In the genomic region with DNA sequence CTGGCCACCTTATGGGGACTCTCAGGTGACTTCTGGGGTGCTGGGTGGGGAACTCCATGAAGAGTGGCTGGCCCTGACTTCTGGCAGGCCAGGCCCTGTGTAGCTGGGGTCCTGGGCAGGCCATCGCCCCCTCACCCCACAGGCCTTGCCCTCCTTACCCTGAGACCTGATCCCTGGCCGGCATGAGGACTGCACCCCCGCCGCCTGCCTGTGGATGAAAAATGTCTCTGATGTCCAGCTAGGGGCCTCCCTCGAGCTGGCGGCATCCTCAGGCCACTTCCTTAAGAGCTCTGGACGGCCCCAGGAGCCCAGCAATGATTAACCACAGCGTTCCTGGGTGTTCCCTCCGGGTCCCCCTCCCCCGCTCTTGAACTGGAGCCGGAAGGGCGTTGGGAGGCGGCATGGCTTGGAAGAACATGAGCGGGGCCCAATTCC, we compare ENCODE assay signal across 23 cellular contexts. TPM values are rescaled to one million over a fixed set of nuclear protein-coding genes. Genes with fewer than 3 reads are reported as not detected.
A peak's percentile ranks its signal among the peaks of the same experiment; 100 is the strongest.
DNase-seq lines count a peak whose midpoint lies in the region; ATAC-seq, FAIRE-seq and TF ChIP-seq lines count a peak whose summit lies in the region.
"Had no signal": no experiment of that assay in that cellular context is flagged by ENCODE, and none has a peak within 500 bp of the region (broad histone marks: within the 10 kb centered on the region; RNA-seq: fewer than 3 reads in every experiment).

No MANE protein-coding gene starts in this region.

- H3K9me3 ChIP-seq in right lobe of liver (no peaks in the 10 kb centered on the region), small intestine (ENCODE audit: control insufficient read depth, low read depth) (no peaks in the 10 kb centered on the region)
- H3K9me3 ChIP-seq: BLaER1, heart left ventricle, ovary had no signal

- FAIRE-seq in small intestine (lab: Jason Lieb, UNC), result no peak
- FAIRE-seq: H54, islet of Langerhans had no signal

- H3K27me3 ChIP-seq in brain microvascular endothelial cell (replicated peaks) (no peaks in the 10 kb centered on the region), right lobe of liver (no peaks in the 10 kb centered on the region), small intestine (ENCODE audit: control insufficient read depth in 2 of 2, insufficient read depth in 2 of 2, low read length in 2 of 2) (no peaks in the 10 kb centered on the region)
- H3K27me3 ChIP-seq: cardiac muscle cell, ovary had no signal

- H3K36me3 ChIP-seq in brain microvascular endothelial cell (replicated peaks) (no peaks in the 10 kb centered on the region), right lobe of liver (no peaks in the 10 kb centered on the region), small intestine (ENCODE audit: control insufficient read depth in 2 of 2, insufficient read depth in 2 of 2, low read length in 2 of 2) (no peaks in the 10 kb centered on the region)
- H3K36me3 ChIP-seq: BLaER1, cardiac muscle cell, heart left ventricle, ovary had no signal

- H3K27ac ChIP-seq in brain microvascular endothelial cell (no peak overlapping the region), right lobe of liver (no peak overlapping the region), small intestine (ENCODE audit: low read depth in 1 of 2, low read length in 1 of 2) (peak overlapping the region in 1 of 2 donors; percentile 18)
- H3K27ac ChIP-seq: BLaER1, cardiac muscle cell, heart left ventricle, ovary had no signal

- WGBS in right lobe of liver (ENCODE audit: insufficient coverage, low coverage, low lambda C conversion rate, missing lambda C conversion rate), result 20% methylated on average over 4 of the region's 14 CpGs
- 17 to 37% (median 33%) methylated on average over 14 of the region's 14 CpGs for WGBS in small intestine, 3 donors

- intact Hi-C loops in right lobe of liver (cut with DNase I), result no loop called here

- peaks cover 0 to 4% (median 0%) of the 10 kb centered on the region in 4 donors for H3K4me1 ChIP-seq in right lobe of liver
- peaks cover 0 to 3% of the 10 kb centered on the region in 2 donors for H3K4me1 ChIP-seq in small intestine (ENCODE audit: control insufficient read depth in 2 of 2, insufficient read depth in 1 of 2, low read depth in 1 of 2, low read length in 1 of 2)
- H3K4me1 ChIP-seq: heart left ventricle had no signal

- peak; percentile 47 to 77 (median 64) for ATAC-seq in right lobe of liver
- ATAC-seq in GM19455 (IDR thresholded peaks at IDR 0.05; ENCODE audit: unreplicated experiment), result no peak
- ATAC-seq: activated T-cell treated with anti-CD3 and anti-CD28 coated beads, Interleukin-2, amount 50 U/mL, for 4 hours; heart left ventricle; Right ventricle myocardium inferior had no signal

- DNase-seq in HT1080 (ENCODE audit: low read depth) (peak; percentile 27), brain microvascular endothelial cell (no peak), right lobe of liver (peak in 1 of 3 donors; percentile 67), small intestine (peak; percentile 97), GM10266 (ENCODE audit: extremely low spot score) (no peak), DMS 273 (lab: John Stamatoyannopoulos, UW; ENCODE audit: unreplicated experiment) (no peak), activated T-cell treated with anti-CD3 and anti-CD28 coated beads for 4 hours (no peak)
- DNase-seq: activated CD4-positive, alpha-beta T cell treated with anti-CD3 and anti-CD28 coated beads, Interleukin-2, amount 50 U/mL, for 48 hours; activated T-cell treated with anti-CD3 and anti-CD28 coated beads, Interleukin-2, amount 50 U/mL, for 4 hours; DMS153; effector CD4-positive, alpha-beta T cell; NCI-H1436; NCI-H2227 treated with DMSO at 0.1 percent for 48 hours had no signal

- peak; percentile 15 for TF ChIP-seq CTCF in brain microvascular endothelial cell (IDR thresholded peaks at IDR 0.05; ENCODE audit: low read depth, low read length, missing control alignments)
- TF ChIP-seq CTCF in right lobe of liver (IDR thresholded peaks at IDR 0.05), result no peak
- no peak for TF ChIP-seq CTCF in GM10266 (IDR thresholded peaks at IDR 0.05; ENCODE audit: control insufficient read depth, insufficient read depth, low read depth, missing control alignments)

- no peak for TF ChIP-seq POLR2A in right lobe of liver (IDR thresholded peaks at IDR 0.05)

- H3K4me3 ChIP-seq in brain microvascular endothelial cell (ENCODE audit: low read depth, low read length), result no peak overlapping the region
- H3K4me3 ChIP-seq in right lobe of liver, result no peak overlapping the region
- H3K4me3 ChIP-seq in small intestine (ENCODE audit: low read depth in 1 of 2, low read length in 2 of 2), result no peak overlapping the region
- H3K4me3 ChIP-seq: BLaER1, cardiac muscle cell, heart left ventricle, ovary had no signal

- in situ Hi-C loops in brain microvascular endothelial cell (cut with HindIII; ENCODE audit: low pct_ligation_motif_present, low sequenced_read_pairs), result no loop called here

RNA-seq across cellular contexts. Expression of gene SHH, which starts 31.8 kb away (rescaled TPM):
- total RNA-seq in HT1080 (2014; rRNA removed; shearing (Covaris generic)), result not detected in 2 replicates
- not detected in 2 replicates for polyA plus RNA-seq in HT1080 (2015; cell fraction: cytosol; rRNA removed)
- not detected in 2 replicates for polyA plus RNA-seq in HT1080 (2015; cell fraction: nucleus; rRNA removed)
- 10 to 100 TPM in 4 of 6 experiments, 1 to 10 TPM in 2; 6.8 to 18.6 (median 12.4) TPM for total RNA-seq in right lobe of liver
- 1 to 10 TPM in 1 of 3 donors, under 1 TPM in 2; 0.27 to 1.7 (median 0.89) TPM for polyA plus RNA-seq in small intestine
- total RNA-seq: cardiac muscle cell, heart left ventricle, LHCN-M2, Right ventricle myocardium inferior had no signal
- polyA plus RNA-seq: cardiac muscle cell, fibroblast of lung, heart left ventricle, ovary had no signal

Comparison
In these comparisons a context has a peak if more than half of its experiments do, and no peak if none do; other contexts are left out.
1. DNase-seq: peak in HT1080 (single experiment) and small intestine (single experiment); none in brain microvascular endothelial cell (single experiment), GM10266 (single experiment), DMS 273 (single experiment) and activated T-cell treated with anti-CD3 and anti-CD28 coated beads for 4 hours (single experiment).